ENCODE assay signal across 25 cellular contexts in the genomic region with DNA sequence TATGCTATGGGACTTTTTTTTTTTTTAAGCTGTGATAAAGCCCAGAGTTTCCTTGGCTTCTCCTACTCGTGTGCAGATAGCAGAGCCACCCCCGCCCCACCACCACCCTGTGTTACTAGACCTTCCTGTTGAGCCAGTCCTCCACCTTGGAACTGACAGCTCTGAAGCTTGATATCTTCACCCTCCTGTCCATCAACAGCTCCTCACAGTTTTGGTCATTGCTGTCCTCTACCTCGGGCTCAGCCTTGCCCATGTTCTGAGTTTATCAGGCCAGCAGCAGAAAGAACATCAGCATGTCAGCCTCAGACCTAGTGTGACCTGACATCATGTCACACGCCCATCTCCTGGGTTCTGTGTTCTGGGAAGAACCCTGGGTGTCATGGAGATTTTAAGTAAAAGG.
DNase-seq lines count a peak whose midpoint lies in the region; ATAC-seq, FAIRE-seq and TF ChIP-seq lines count a peak whose summit lies in the region.
"Had no signal": no experiment of that assay in that cellular context is flagged by ENCODE, and none has a peak within 500 bp of the region (broad histone marks: within the 10 kb centered on the region; RNA-seq: fewer than 3 reads in every experiment).

No MANE protein-coding gene starts in this region.

- ATAC-seq in Right ventricle myocardium inferior (peak; percentile 59), right cardiac atrium (peak; percentile 52 to 70), thoracic aorta (ENCODE audit: insufficient number of reproducible peaks, low FRiP score, low read depth) (no peak)
- no peak for ATAC-seq in naive thymus-derived CD8-positive, alpha-beta T cell
- ATAC-seq in activated naive CD8-positive, alpha-beta T cell treated with anti-CD3 and anti-CD28 coated beads, Interleukin-2, amount 50 U/mL, for 24 hours = no peak
- ATAC-seq: body of pancreas, left colon, SK-N-SH treated with all-trans-retinoic acid at 6 μM for 48 hours had no signal

- CTCF ChIA-PET in MCF 10A (lab: Yijun Ruan, JAX) = interaction anchor here (0.6 to 24.6 kb wide), 8 partner anchors 11 to 535 kb away, joined by 3 to 468 read pairs (median 3); no protein-coding TSS in a partner anchor

- H3K4me1 ChIP-seq in left ventricle myocardium inferior (peaks cover 8% of the 10 kb centered on the region), right cardiac atrium (ENCODE audit: control insufficient read depth, insufficient read depth, low read length) (peaks cover 7% of the 10 kb centered on the region), thoracic aorta (ENCODE audit: control insufficient read depth in 1 of 2, low read depth in 2 of 2) (peaks cover 16 to 49% of the 10 kb centered on the region in 2 donors)
- H3K4me1 ChIP-seq: colonic mucosa had no signal

- 32% methylated on average over 4 of the region's 4 CpGs for WGBS in right cardiac atrium

- POLR2A ChIA-PET in MCF 10A (lab: Yijun Ruan, JAX) = interaction anchor here (0.6 to 1.0 kb wide), 4 partner anchors 405 to 441 kb away, joined by 3 to 7 read pairs (median 4); a partner anchor contains a TSS
- POLR2A ChIA-PET in naive thymus-derived CD8-positive, alpha-beta T cell (lab: Charles Lee) = no interaction called here

- H3K27me3 ChIP-seq in left ventricle myocardium inferior (ENCODE audit: low read depth) (peaks cover 6% of the 10 kb centered on the region), right cardiac atrium (ENCODE audit: control insufficient read depth, insufficient read depth) (no peaks in the 10 kb centered on the region), thoracic aorta (replicated peaks; ENCODE audit: insufficient read depth) (no peaks in the 10 kb centered on the region)
- H3K27me3 ChIP-seq: body of pancreas, colonic mucosa, transverse colon had no signal

- TF ChIP-seq CTCF in left ventricle myocardium inferior (IDR thresholded peaks at IDR 0.05; ENCODE audit: borderline replicate concordance) (no peak), MCF 10A (IDR thresholded peaks at IDR 0.05; ENCODE audit: unreplicated experiment) (no peak), thoracic aorta (IDR thresholded peaks at IDR 0.05) (no peak)

- H3K4me1 Mint-ChIP-seq in MCF 10A (ENCODE audit: insufficient read depth, unreplicated experiment) = peaks cover 29% of the 10 kb centered on the region
- H3K4me1 Mint-ChIP-seq in naive thymus-derived CD8-positive, alpha-beta T cell = peaks cover 2 to 6% (median 2%) of the 10 kb centered on the region in 4 donors
- no peaks in the 10 kb centered on the region for H3K4me1 Mint-ChIP-seq in activated naive CD8-positive, alpha-beta T cell treated with anti-CD3 and anti-CD28 coated beads, Interleukin-2, amount 50 U/mL, for 24 hours
- H3K4me1 Mint-ChIP-seq: B cell had no signal

- intact Hi-C loops in Right ventricle myocardium inferior (cut with DNase I) (loop anchor here (10.0 kb wide), 1 partner anchor 516 kb away; no protein-coding TSS in a partner anchor), left ventricle myocardium inferior (cut with micrococcal nuclease) (loop anchor here (5.0 kb wide), 1 partner anchor 408 kb away; no protein-coding TSS in a partner anchor), MCF 10A (cut with micrococcal nuclease) (no loop called here), right cardiac atrium (cut with DNase I) (loop anchor here (5.0 to 10.0 kb wide), 3 partner anchors 33 to 516 kb away; no protein-coding TSS in a partner anchor)

- BruUV-seq in MCF 10A (replicated peaks; lab: Mats Ljungman, UMichigan) = no TSS peak

- no peaks in the 10 kb centered on the region for H3K36me3 Mint-ChIP-seq in MCF 10A (ENCODE audit: insufficient read depth, unreplicated experiment)
- H3K36me3 Mint-ChIP-seq in naive thymus-derived CD8-positive, alpha-beta T cell = no peaks in the 10 kb centered on the region
- H3K36me3 Mint-ChIP-seq in activated naive CD8-positive, alpha-beta T cell treated with anti-CD3 and anti-CD28 coated beads, Interleukin-2, amount 50 U/mL, for 24 hours (ENCODE audit: low read depth) = no peaks in the 10 kb centered on the region
- H3K36me3 Mint-ChIP-seq: activated naive CD8-positive, alpha-beta T cell treated with anti-CD3 and anti-CD28 coated beads, Interleukin-2, amount 10 ng/mL, durations not matched to agents 7 days and 5 days had no signal

- H3K4me3 ChIP-seq in left ventricle myocardium inferior = no peak overlapping the region
- H3K4me3 ChIP-seq in right cardiac atrium (ENCODE audit: low read length) = no peak overlapping the region
- H3K4me3 ChIP-seq in thoracic aorta = no peak overlapping the region
- H3K4me3 ChIP-seq: body of pancreas, colonic mucosa, transverse colon had no signal

- no peak overlapping the region for H3K4me3 Mint-ChIP-seq in MCF 10A (ENCODE audit: unreplicated experiment)
- H3K4me3 Mint-ChIP-seq in naive thymus-derived CD8-positive, alpha-beta T cell = no peak overlapping the region
- no peak overlapping the region for H3K4me3 Mint-ChIP-seq in activated naive CD8-positive, alpha-beta T cell treated with anti-CD3 and anti-CD28 coated beads, Interleukin-2, amount 50 U/mL, for 24 hours
- H3K4me3 Mint-ChIP-seq: activated naive CD8-positive, alpha-beta T cell treated with anti-CD3 and anti-CD28 coated beads, Interleukin-2, amount 10 ng/mL, durations not matched to agents 7 days and 5 days; B cell; stimulated activated naive CD8-positive, alpha-beta T cell treated with anti-CD3 and anti-CD28 coated beads, Interleukin-15, Interleukin-2, amounts not matched to agents 100 ng/mL and 50 ng/mL, for 24 hours had no signal

- H3K9me3 ChIP-seq in left ventricle myocardium inferior (replicated peaks) (peaks cover under 1% of the 10 kb centered on the region), right cardiac atrium (ENCODE audit: control insufficient read depth, low read length) (no peaks in the 10 kb centered on the region), thoracic aorta (no peaks in the 10 kb centered on the region)
- H3K9me3 ChIP-seq: body of pancreas, colonic mucosa, transverse colon had no signal

- peak overlapping the region; percentile 79 for H3K27ac Mint-ChIP-seq in MCF 10A (ENCODE audit: low read depth, unreplicated experiment)
- H3K27ac Mint-ChIP-seq in naive thymus-derived CD8-positive, alpha-beta T cell = no peak overlapping the region
- no peak overlapping the region for H3K27ac Mint-ChIP-seq in activated naive CD8-positive, alpha-beta T cell treated with anti-CD3 and anti-CD28 coated beads, Interleukin-2, amount 50 U/mL, for 24 hours
- H3K27ac Mint-ChIP-seq: activated naive CD8-positive, alpha-beta T cell treated with anti-CD3 and anti-CD28 coated beads, Interleukin-2, amount 10 ng/mL, durations not matched to agents 7 days and 5 days; activated T-helper 2 cell treated with anti-CD3 and anti-CD28 coated beads, Interferon-gamma antibody, Interleukin-2, Interleukin-4, amounts not matched to agents 10 μg/mL and 5 μg/mL and 100 μg/mL, durations not matched to agents 14 hours and 24 hours and 36 hours; B cell; stimulated activated naive CD8-positive, alpha-beta T cell treated with anti-CD3 and anti-CD28 coated beads, Interleukin-15, Interleukin-2, amounts not matched to agents 100 ng/mL and 50 ng/mL, for 24 hours had no signal

- no peaks in the 10 kb centered on the region for H3K27me3 Mint-ChIP-seq in MCF 10A (ENCODE audit: insufficient read depth, unreplicated experiment)
- peaks cover 12 to 32% (median 30%) of the 10 kb centered on the region in 5 donors for H3K27me3 Mint-ChIP-seq in naive thymus-derived CD8-positive, alpha-beta T cell
- H3K27me3 Mint-ChIP-seq in activated naive CD8-positive, alpha-beta T cell treated with anti-CD3 and anti-CD28 coated beads, Interleukin-2, amount 50 U/mL, for 24 hours = peaks cover 31% of the 10 kb centered on the region
- H3K27me3 Mint-ChIP-seq: B cell had no signal

- no peak for DNase-seq in Right ventricle myocardium inferior (ENCODE audit: missing footprints)
- DNase-seq in left ventricle myocardium inferior = no peak
- DNase-seq in MCF 10A (ENCODE audit: unreplicated experiment) = no peak
- DNase-seq in right cardiac atrium = no peak
- DNase-seq in thoracic aorta (ENCODE audit: low spot score) = no peak
- no peak for DNase-seq in naive thymus-derived CD8-positive, alpha-beta T cell
- DNase-seq in GM19239 (ENCODE audit: insufficient read length, low spot score) = no peak
- no peak for DNase-seq in activated naive CD8-positive, alpha-beta T cell treated with anti-CD3 and anti-CD28 coated beads, Interleukin-2, amount 50 U/mL, for 24 hours
- DNase-seq: activated CD8-positive, alpha-beta memory T cell treated with anti-CD3 and anti-CD28 coated beads, Interleukin-2, amount 50 U/mL, for 4 hours; activated naive CD8-positive, alpha-beta T cell treated with anti-CD3 and anti-CD28 coated beads, Interleukin-2, amount 10 ng/mL, durations not matched to agents 7 days and 5 days; body of pancreas; colonic mucosa; left colon; NCI-H1092; NCI-H2081; RPMI8226; stimulated activated CD4-positive, alpha-beta T cell treated with anti-CD3 and anti-CD28 coated beads, Interleukin-12 subunit alpha, Interleukin-12 subunit beta, amount 100 ng/mL, for 4 hours; stimulated activated CD4-positive, alpha-beta T cell treated with anti-CD3 and anti-CD28 coated beads, Interleukin-4, amount 100 ng/mL, for 4 hours; transverse colon; WERI-Rb-1 had no signal

- H3K36me3 ChIP-seq in left ventricle myocardium inferior = no peaks in the 10 kb centered on the region
- H3K36me3 ChIP-seq in thoracic aorta = no peaks in the 10 kb centered on the region
- H3K36me3 ChIP-seq: colonic mucosa, transverse colon, WERI-Rb-1 had no signal

- H3K27ac ChIP-seq in left ventricle myocardium inferior (replicated peaks) (no peak overlapping the region), right cardiac atrium (ENCODE audit: low read length) (peak overlapping the region; percentile 79), thoracic aorta (peak overlapping the region; percentile 70 to 96)
- H3K27ac ChIP-seq: colonic mucosa, transverse colon, WERI-Rb-1 had no signal

- H3K9me3 Mint-ChIP-seq in MCF 10A (ENCODE audit: unreplicated experiment) = no peaks in the 10 kb centered on the region
- H3K9me3 Mint-ChIP-seq in naive thymus-derived CD8-positive, alpha-beta T cell = peaks cover 0 to 3% (median 0%) of the 10 kb centered on the region in 9 donors
- H3K9me3 Mint-ChIP-seq in activated naive CD8-positive, alpha-beta T cell treated with anti-CD3 and anti-CD28 coated beads, Interleukin-2, amount 50 U/mL, for 24 hours = no peaks in the 10 kb centered on the region
- H3K9me3 Mint-ChIP-seq: activated naive CD8-positive, alpha-beta T cell treated with anti-CD3 and anti-CD28 coated beads, Interleukin-2, amount 10 ng/mL, durations not matched to agents 7 days and 5 days; activated T-helper 2 cell treated with anti-CD3 and anti-CD28 coated beads, Interferon-gamma antibody, Interleukin-2, Interleukin-4, amounts not matched to agents 10 μg/mL and 5 μg/mL and 100 μg/mL, durations not matched to agents 14 hours and 24 hours and 36 hours; stimulated activated naive CD8-positive, alpha-beta T cell treated with anti-CD3 and anti-CD28 coated beads, Interleukin-15, Interleukin-2, amounts not matched to agents 100 ng/mL and 50 ng/mL, for 24 hours had no signal

- no peak for FAIRE-seq in GM19239 (lab: Jason Lieb, UNC)
- FAIRE-seq: HTR-8/SVneo had no signal

Comparison
In these comparisons a context has a peak if more than half of its experiments do, and no peak if none do; other contexts are left out.
1. ATAC-seq: peak in Right ventricle myocardium inferior (single experiment) and right cardiac atrium (2 of 2); none in thoracic aorta (single experiment), naive thymus-derived CD8-positive, alpha-beta T cell (0 of 2) and activated naive CD8-positive, alpha-beta T cell treated with anti-CD3 and anti-CD28 coated beads, Interleukin-2, amount 50 U/mL, for 24 hours (single experiment).